ENCODE assay signal across 8 cellular contexts in genomic region chr1:226704169-226704921, GRCh38. TPM values are rescaled to one million over a fixed set of nuclear protein-coding genes. Genes with fewer than 3 reads are reported as not detected.
DNase-seq lines count a peak whose midpoint lies in the region; ATAC-seq and TF ChIP-seq lines count a peak whose summit lies in the region.

No MANE protein-coding gene starts in this region.

- no peaks in the 10 kb centered on the region for H3K27me3 ChIP-seq in heart right ventricle
- H3K27me3 ChIP-seq in naive thymus-derived CD4-positive, alpha-beta T cell (ENCODE audit: control insufficient read depth in 2 of 2, insufficient read depth in 2 of 2, low read length in 2 of 2) = no peaks in the 10 kb centered on the region
- no peaks in the 10 kb centered on the region for H3K27me3 ChIP-seq in vagina

- peaks cover 10 to 88% (median 55%) of the 10 kb centered on the region in 9 donors for H3K4me1 ChIP-seq in heart right ventricle
- H3K4me1 ChIP-seq in naive thymus-derived CD4-positive, alpha-beta T cell (ENCODE audit: control insufficient read depth in 2 of 2, insufficient read depth in 2 of 2, low read length in 2 of 2) = peaks cover 33 to 85% of the 10 kb centered on the region in 2 donors
- H3K4me1 ChIP-seq in vagina = peaks cover 57% of the 10 kb centered on the region

- no peak for TF ChIP-seq POLR2A in vagina (IDR thresholded peaks at IDR 0.05)

- 67 to 70% methylated on average over 10 of the region's 10 CpGs for WGBS in heart right ventricle, 2 donors

- H3K27ac Mint-ChIP-seq in activated naive CD8-positive, alpha-beta T cell treated with anti-CD3 and anti-CD28 coated beads, Interleukin-2, amount 10 ng/mL, durations not matched to agents 7 days and 5 days = peak overlapping the region; percentile 75
- H3K27ac Mint-ChIP-seq in naive thymus-derived CD4-positive, alpha-beta T cell = peak overlapping the region; percentile 80 to 99 (median 93)

- POLR2A ChIA-PET in activated naive CD8-positive, alpha-beta T cell treated with anti-CD3 and anti-CD28 coated beads, Interleukin-2, amount 10 ng/mL, durations not matched to agents 7 days and 5 days (lab: Charles Lee) = interaction anchor here (0.8 to 2.7 kb wide), 9 partner anchors 11 to 62 kb away, joined by 3 to 11 read pairs (median 4); partner anchors contain the start of gene ITPKB
- POLR2A ChIA-PET in naive thymus-derived CD4-positive, alpha-beta T cell (lab: Charles Lee) = interaction anchor here (0.7 to 3.6 kb wide), 11 partner anchors 11 to 50 kb away, joined by 3 to 19 read pairs (median 5); no protein-coding TSS in a partner anchor

- H3K9me3 Mint-ChIP-seq in activated naive CD8-positive, alpha-beta T cell treated with anti-CD3 and anti-CD28 coated beads, Interleukin-2, amount 10 ng/mL, durations not matched to agents 7 days and 5 days = no peaks in the 10 kb centered on the region
- peaks cover 0 to 21% (median 0%) of the 10 kb centered on the region in 11 donors for H3K9me3 Mint-ChIP-seq in naive thymus-derived CD4-positive, alpha-beta T cell

- H3K4me1 Mint-ChIP-seq in activated naive CD8-positive, alpha-beta T cell treated with anti-CD3 and anti-CD28 coated beads, Interleukin-2, amount 10 ng/mL, durations not matched to agents 7 days and 5 days = peaks cover 47% of the 10 kb centered on the region
- H3K4me1 Mint-ChIP-seq in naive thymus-derived CD4-positive, alpha-beta T cell = peaks cover 60 to 95% (median 81%) of the 10 kb centered on the region in 7 donors

- H3K36me3 ChIP-seq in heart right ventricle (peaks cover 0 to 32% (median 0%) of the 10 kb centered on the region in 9 donors), vagina (no peaks in the 10 kb centered on the region)
- H3K36me3 ChIP-seq in naive thymus-derived CD4-positive, alpha-beta T cell (ENCODE audit: control insufficient read depth in 2 of 3, insufficient read depth in 3 of 3, low read length in 3 of 3) = peaks cover 0 to 17% (median 8%) of the 10 kb centered on the region in 3 experiments

- H3K9me3 ChIP-seq in heart right ventricle (no peaks in the 10 kb centered on the region), vagina (no peaks in the 10 kb centered on the region)
- no peaks in the 10 kb centered on the region for H3K9me3 ChIP-seq in naive thymus-derived CD4-positive, alpha-beta T cell (ENCODE audit: control insufficient read depth in 2 of 3, low read length in 3 of 3)

- peak overlapping the region in 4 of 10 donors; percentile 61 to 78 (median 72) for H3K4me3 ChIP-seq in heart right ventricle
- peak overlapping the region; percentile 69 for H3K4me3 ChIP-seq in naive thymus-derived CD4-positive, alpha-beta T cell (ENCODE audit: low read length)
- H3K4me3 ChIP-seq in vagina = peak overlapping the region in 1 of 2 donors; percentile 55

- H3K27me3 Mint-ChIP-seq in activated naive CD8-positive, alpha-beta T cell treated with anti-CD3 and anti-CD28 coated beads, Interleukin-2, amount 10 ng/mL, durations not matched to agents 7 days and 5 days = no peaks in the 10 kb centered on the region
- H3K27me3 Mint-ChIP-seq in naive thymus-derived CD4-positive, alpha-beta T cell = no peaks in the 10 kb centered on the region

- CTCF ChIA-PET in naive thymus-derived CD4-positive, alpha-beta T cell (lab: Charles Lee) = interaction anchor here (0.6 to 1.8 kb wide), 2 partner anchors 17 to 24 kb away, joined by 4 to 5 read pairs; no protein-coding TSS in a partner anchor

- peak overlapping the region; percentile 86 for H3K4me3 Mint-ChIP-seq in activated naive CD8-positive, alpha-beta T cell treated with anti-CD3 and anti-CD28 coated beads, Interleukin-2, amount 10 ng/mL, durations not matched to agents 7 days and 5 days
- H3K4me3 Mint-ChIP-seq in naive thymus-derived CD4-positive, alpha-beta T cell = peak overlapping the region; percentile 77 to 92 (median 84)

- H3K27ac ChIP-seq in heart right ventricle (peak overlapping the region in 8 of 10 donors; percentile 94 to 99 (median 96)), vagina (peak overlapping the region; percentile 95)
- peak overlapping the region; percentile 93 for H3K27ac ChIP-seq in naive thymus-derived CD4-positive, alpha-beta T cell (ENCODE audit: low read depth, low read length)

- no peak for TF ChIP-seq CTCF in heart right ventricle (IDR thresholded peaks at IDR 0.05)
- no peak for TF ChIP-seq CTCF in vagina (IDR thresholded peaks at IDR 0.05)

- intact Hi-C loops in heart right ventricle (cut with DNase I) = loop anchor here in 5 of 10 donors (5.0 to 10.0 kb wide), 3 partner anchors 33 to 120 kb away; partner anchors contain the start of gene ITPKB (in 4 of the 5)
- intact Hi-C loops in left ventricle myocardium superior (cut with micrococcal nuclease) = no loop called here
- intact Hi-C loops in naive thymus-derived CD4-positive, alpha-beta T cell (cut with micrococcal nuclease) = loop anchor here in 1 of 2 donors (5.0 kb wide), 1 partner anchor 33 kb away; the partner anchor contains the start of gene ITPKB
- intact Hi-C loops in vagina (cut with DNase I) = loop anchor here (5.0 kb wide), 1 partner anchor 42 kb away; no protein-coding TSS in a partner anchor

- no peak for DNase-seq in heart right ventricle
- no peak for DNase-seq in left ventricle myocardium superior
- DNase-seq in activated naive CD8-positive, alpha-beta T cell treated with anti-CD3 and anti-CD28 coated beads, Interleukin-2, amount 10 ng/mL, durations not matched to agents 7 days and 5 days = no peak
- no peak for DNase-seq in naive thymus-derived CD4-positive, alpha-beta T cell
- no peak for DNase-seq in vagina (ENCODE audit: extremely low spot score in 2 of 2)
- DNase-seq in NCI-H2227 (lab: John Stamatoyannopoulos, UW; ENCODE audit: unreplicated experiment) = no peak
- no peak for DNase-seq in medulla oblongata (ENCODE audit: extremely low spot score)

- H3K36me3 Mint-ChIP-seq in activated naive CD8-positive, alpha-beta T cell treated with anti-CD3 and anti-CD28 coated beads, Interleukin-2, amount 10 ng/mL, durations not matched to agents 7 days and 5 days = peaks cover 23% of the 10 kb centered on the region
- peaks cover 10 to 28% (median 20%) of the 10 kb centered on the region in 5 donors for H3K36me3 Mint-ChIP-seq in naive thymus-derived CD4-positive, alpha-beta T cell

- ATAC-seq in heart right ventricle (no peak), left ventricle myocardium superior (no peak), GM21360 (IDR thresholded peaks at IDR 0.05; ENCODE audit: unreplicated experiment) (no peak)
- ATAC-seq in activated naive CD8-positive, alpha-beta T cell treated with anti-CD3 and anti-CD28 coated beads, Interleukin-2, amount 10 ng/mL, durations not matched to agents 7 days and 5 days (ENCODE audit: low read depth) = no peak
- no peak for ATAC-seq in naive thymus-derived CD4-positive, alpha-beta T cell

RNA-seq across cellular contexts. Expression of gene ITPKB, which starts 34.7 kb away (rescaled TPM):
- 10 to 100 TPM; 12.1 to 30.5 (median 16.6) TPM for total RNA-seq in heart right ventricle
- polyA plus RNA-seq in heart right ventricle = 10 to 100 TPM in 1 of 2 donors, 1 to 10 TPM in 1; 4.5 to 17.0 TPM
- 19.5 TPM for total RNA-seq in left ventricle myocardium superior
- total RNA-seq in activated naive CD8-positive, alpha-beta T cell treated with anti-CD3 and anti-CD28 coated beads, Interleukin-2, amount 10 ng/mL, durations not matched to agents 7 days and 5 days = 10 to 100 TPM; 75.3 to 76.9 TPM
- total RNA-seq in naive thymus-derived CD4-positive, alpha-beta T cell = 100 to 1,000 TPM in 4 of 5 experiments, 10 to 100 TPM in 1; 51.7 to 429 (median 199) TPM
- 10 to 100 TPM; 81.0 to 86.8 TPM for polyA plus RNA-seq in naive thymus-derived CD4-positive, alpha-beta T cell
- total RNA-seq in vagina = 31.7 TPM
